In genomic region chr1:40003156-40004093, GRCh38 we compare ENCODE assay signal across 13 cellular contexts. TPM values are rescaled to one million over a fixed set of nuclear protein-coding genes. Genes with fewer than 3 reads are reported as not detected.
DNase-seq lines count a peak whose midpoint lies in the region; ATAC-seq, FAIRE-seq and TF ChIP-seq lines count a peak whose summit lies in the region.
"Had no signal": no experiment of that assay in that cellular context is flagged by ENCODE, and none has a peak within 500 bp of the region (broad histone marks: within the 10 kb centered on the region; RNA-seq: fewer than 3 reads in every experiment).

No MANE protein-coding gene starts in this region.

- FAIRE-seq in GM12892 (lab: Jason Lieb, UNC): peak; percentile 81

- TF ChIP-seq POLR2A in GM12892 (IDR thresholded peaks at IDR 0.05; ENCODE audit: low read depth, low read length): no peak

- TF ChIP-seq CTCF in foreskin fibroblast (IDR thresholded peaks at IDR 0.05; ENCODE audit: low read depth, low read length): no peak

- ATAC-seq in GM21390 (IDR thresholded peaks at IDR 0.05; ENCODE audit: unreplicated experiment): peak; percentile 78
- ATAC-seq in HG03460 (IDR thresholded peaks at IDR 0.05; ENCODE audit: unreplicated experiment): peak; percentile 70
- ATAC-seq: CD8-positive, alpha-beta T cell; PC-3 had no signal

- DNase-seq in GM12892 (ENCODE audit: insufficient read length) (peak; percentile 25), medulla oblongata (ENCODE audit: extremely low spot score) (peak; percentile 15), COLO668 (lab: John Stamatoyannopoulos, UW; ENCODE audit: unreplicated experiment) (no peak), foreskin fibroblast (no peak), HT-29 (ENCODE audit: low spot score) (no peak), NCI-H2196 (lab: John Stamatoyannopoulos, UW; ENCODE audit: unreplicated experiment) (no peak)
- DNase-seq: activated naive CD8-positive, alpha-beta T cell treated with anti-CD3 and anti-CD28 coated beads, Interleukin-2, amount 10 ng/mL, durations not matched to agents 7 days and 5 days; CD8-positive, alpha-beta T cell; NCI-H2107; PC-3; stimulated activated CD4-positive, alpha-beta T cell treated with anti-CD3 and anti-CD28 coated beads, Interleukin-4, amount 100 ng/mL, for 1 hour had no signal

- H3K4me3 ChIP-seq in foreskin fibroblast (ENCODE audit: low read depth in 1 of 2, low read length in 2 of 2): no peak overlapping the region

RNA-seq across cellular contexts. Expression of gene CAP1, which starts 37.1 kb away (rescaled TPM):
- 311 TPM for polyA plus RNA-seq in GM12892 (2012; ENCODE audit: missing spikeins)
- 169 and 180 TPM in 2 replicates for total RNA-seq in HT-29 (2014; rRNA removed; shearing (Covaris generic))

RNA-seq across cellular contexts. Expression of gene MFSD2A, which starts 48.5 kb away (rescaled TPM):
- polyA plus RNA-seq in GM12892 (2012; ENCODE audit: missing spikeins): 10.5 TPM
- 13.7 and 15.4 TPM in 2 replicates for total RNA-seq in HT-29 (2014; rRNA removed; shearing (Covaris generic))

Comparison
In these comparisons a context has a peak if more than half of its experiments do, and no peak if none do; other contexts are left out.
1. DNase-seq: peak in GM12892 (single experiment) and medulla oblongata (single experiment); none in COLO668 (single experiment), foreskin fibroblast (0 of 2), HT-29 (single experiment) and NCI-H2196 (single experiment).